ENCODE assay signal across 8 cellular contexts in genomic region chr12:948238-948637, GRCh38. TPM values are rescaled to one million over a fixed set of nuclear protein-coding genes. Genes with fewer than 3 reads are reported as not detected.
A peak's percentile ranks its signal among the peaks of the same experiment; 100 is the strongest.
DNase-seq lines count a peak whose midpoint lies in the region; ATAC-seq and TF ChIP-seq lines count a peak whose summit lies in the region.

No MANE protein-coding gene starts in this region.

- no peaks in the 10 kb centered on the region for H3K4me1 ChIP-seq in HEK293 (ENCODE audit: control insufficient read depth, insufficient read depth, low read length)
- H3K4me1 ChIP-seq in foreskin keratinocyte, result peaks cover 6% of the 10 kb centered on the region
- H3K4me1 ChIP-seq in skeletal muscle tissue (ENCODE audit: control insufficient read depth in 3 of 3, insufficient read depth in 3 of 3, low read length in 3 of 3), result peaks cover 6 to 27% (median 10%) of the 10 kb centered on the region in 3 donors

- H3K27ac ChIP-seq in HEK293 (ENCODE audit: extremely low read depth, low read depth, low read length) (no peak overlapping the region), foreskin keratinocyte (peak overlapping the region; percentile 73), skeletal muscle tissue (ENCODE audit: low read depth, low read length) (peak overlapping the region; percentile 89)

- TF ChIP-seq CTCF in HEK293 (tag by site-specific recombination; IDR thresholded peaks at IDR 0.05) (no peak), WI38 (IDR thresholded peaks at IDR 0.05; ENCODE audit: low read depth, low read length) (no peak), foreskin keratinocyte (conservative IDR thresholded peaks at IDR 0.05) (no peak)

- CTCF ChIA-PET in HEK293 (lab: Yijun Ruan, JAX), result interaction anchor here (0.7 to 1.6 kb wide), 2 partner anchors 198 to 485 kb away, joined by 6 to 7 read pairs; no protein-coding TSS in a partner anchor

- no peaks in the 10 kb centered on the region for H3K27me3 ChIP-seq in foreskin keratinocyte
- no peaks in the 10 kb centered on the region for H3K27me3 ChIP-seq in skeletal muscle tissue (ENCODE audit: control insufficient read depth in 3 of 3, insufficient read depth in 3 of 3, low read length in 3 of 3)

- H3K9ac ChIP-seq in skeletal muscle tissue (ENCODE audit: low read depth in 1 of 3, low read length in 3 of 3), result peak overlapping the region in 2 of 3 donors; percentile 89 to 97

- POLR2A ChIA-PET in HEK293 (lab: Yijun Ruan, JAX), result interaction anchor here (0.8 kb wide), 1 partner anchor 339 kb away, joined by 9 read pairs; no protein-coding TSS in a partner anchor

- DNase-seq in foreskin keratinocyte (no peak), NCI-H1694 (lab: John Stamatoyannopoulos, UW) (no peak), amygdala (lab: John Stamatoyannopoulos, UW) (no peak), kidney glomerular epithelial cell (lab: John Stamatoyannopoulos, UW) (no peak)

- H3K4me3 ChIP-seq in HEK293 (ENCODE audit: low read depth, low read length), result no peak overlapping the region
- peak overlapping the region; percentile 85 for H3K4me3 ChIP-seq in WI38 (ENCODE audit: low read depth, low read length)
- peak overlapping the region; percentile 83 to 96 (median 92) for H3K4me3 ChIP-seq in skeletal muscle tissue (ENCODE audit: low read length in 3 of 3)

- no peaks in the 10 kb centered on the region for H3K9me3 ChIP-seq in HEK293 (ENCODE audit: control insufficient read depth, insufficient read depth, low read depth, low read length)
- no peaks in the 10 kb centered on the region for H3K9me3 ChIP-seq in skeletal muscle tissue (ENCODE audit: control insufficient read depth in 3 of 3, low read length in 3 of 3)

- no peak for ATAC-seq in foreskin keratinocyte
- ATAC-seq in HG02870 (IDR thresholded peaks at IDR 0.05; ENCODE audit: unreplicated experiment), result no peak

- H3K36me3 ChIP-seq in HEK293 (ENCODE audit: control insufficient read depth in 2 of 2, insufficient read depth in 1 of 2, low read length in 2 of 2) (peaks cover 9 to 14% of the 10 kb centered on the region in 2 experiments; a peak in 2 of 3 replicates), skeletal muscle tissue (ENCODE audit: control insufficient read depth in 3 of 3, insufficient read depth in 3 of 3, low read length in 3 of 3) (peaks cover 0 to 5% (median 2%) of the 10 kb centered on the region in 3 donors)

TF ChIP-seq in HEK293, 187 proteins besides CTCF, POLR2A, EP300 and RAD21:
- no peak for TF ChIP-seq ZNF335 (tag by site-specific recombination; conservative IDR thresholded peaks at IDR 0.05)
- TF ChIP-seq SCRT1 (tag by site-specific recombination; IDR thresholded peaks at IDR 0.05; ENCODE audit: borderline replicate concordance), result no peak
- TF ChIP-seq REPIN1 (tag by site-specific recombination; IDR thresholded peaks at IDR 0.05; ENCODE audit: low read depth), result no peak
- peak; percentile 40; the same call in 1 of the 2 replicates for TF ChIP-seq ZNF18 (tag by site-specific recombination; IDR thresholded peaks at IDR 0.05)
- TF ChIP-seq ZNF280C (tag by site-specific recombination; IDR thresholded peaks at IDR 0.05), result no peak
- no peak for TF ChIP-seq ZNF362 (tag by site-specific recombination; IDR thresholded peaks at IDR 0.05)
- 0 out of 2 replicates have a peak, but pooled peaks have one; percentile 34 for TF ChIP-seq ZNF585B (tag by site-specific recombination; IDR thresholded peaks at IDR 0.05)
TF ChIP-seq in HEK293: peak in this region for 2.

RNA-seq across cellular contexts. Expression of gene RAD52, which starts 1.3 kb away (rescaled TPM):
- total RNA-seq in foreskin keratinocyte (15.5 and 18.1 TPM in 2 replicates), skeletal muscle tissue (13.0 TPM)
- 3.7 and 6.2 TPM in 2 replicates for polyA plus RNA-seq in foreskin keratinocyte

RNA-seq across cellular contexts. Expression of gene ERC1, which starts 42.8 kb away (rescaled TPM):
- 35.2 and 38.0 TPM in 2 replicates for total RNA-seq in foreskin keratinocyte
- polyA plus RNA-seq in foreskin keratinocyte, result 6.0 and 7.2 TPM in 2 replicates
- total RNA-seq in skeletal muscle tissue, result 56.9 TPM
